20 cellular contexts compared by ENCODE assay signal in the genomic region with DNA sequence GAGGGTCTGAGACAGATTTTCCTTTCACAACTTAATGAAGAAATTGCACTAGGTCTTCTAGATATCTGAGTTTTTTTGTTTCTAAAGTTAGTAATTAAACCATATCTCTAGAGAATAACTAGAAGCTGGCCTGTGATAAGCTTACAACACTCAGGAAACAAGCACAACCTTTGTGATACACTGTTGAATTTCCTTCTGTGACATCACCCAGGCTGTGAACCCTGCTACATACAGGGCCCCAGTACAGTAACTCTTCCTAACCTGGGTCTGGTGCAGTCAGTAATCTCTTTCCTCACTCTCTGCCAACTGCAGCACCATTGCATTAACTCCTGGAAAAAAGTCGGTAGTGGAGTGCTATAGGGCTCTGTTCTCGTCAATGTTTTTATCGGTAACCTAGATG. TPM values are rescaled to one million over a fixed set of nuclear protein-coding genes. Genes with fewer than 3 reads are reported as not detected.
"Had no signal": no experiment of that assay in that cellular context is flagged by ENCODE, and none has a peak within 500 bp of the region (broad histone marks: within the 10 kb centered on the region; RNA-seq: fewer than 3 reads in every experiment).

No MANE protein-coding gene starts in this region.

- H3K36me3 ChIP-seq: esophagus squamous epithelium, ovary, thyroid gland, uterus had no signal

- H3K27ac ChIP-seq: coronary artery, esophagus squamous epithelium, ovary, thyroid gland, uterus had no signal

- H3K4me1 ChIP-seq: uterus had no signal

- H3K4me3 ChIP-seq: coronary artery, esophagus squamous epithelium, ovary, thyroid gland, uterus had no signal

- DNase-seq: activated CD4-positive, alpha-beta T cell treated with anti-CD3 and anti-CD28 coated beads for 4 hours; activated CD8-positive, alpha-beta memory T cell treated with anti-CD3 and anti-CD28 coated beads, Interleukin-2, amount 50 U/mL, for 4 hours; activated CD8-positive, alpha-beta T cell treated with anti-CD3 and anti-CD28 coated beads, Interleukin-2, amount 10 ng/mL, durations not matched to agents 7 days and 5 days; activated effector memory CD4-positive, alpha-beta T cell treated with anti-CD3 and anti-CD28 coated beads, Interleukin-2, amount 50 U/mL, for 16 hours; activated T-cell treated with anti-CD3 and anti-CD28 coated beads, Interleukin-2, amount 50 U/mL, for 48 hours; central memory CD4-positive, alpha-beta T cell; esophagus squamous epithelium; hippocampal formation; kidney; mesenchymal stem cell; ovary; T-helper 17 cell; thyroid gland; uterus had no signal

- H3K9me3 Mint-ChIP-seq: activated naive CD4-positive, alpha-beta T cell treated with anti-CD3 and anti-CD28 coated beads, Interleukin-2, amount 50 U/mL, for 24 hours; stimulated activated effector memory CD8-positive, alpha-beta T cell treated with anti-CD3 and anti-CD28 coated beads, Interleukin-12 subunit alpha, Interleukin-12 subunit beta, amount 100 ng/mL, for 72 hours had no signal

- H3K27ac Mint-ChIP-seq: activated CD8-positive, alpha-beta T cell treated with anti-CD3 and anti-CD28 coated beads, Interleukin-2, amount 10 ng/mL, durations not matched to agents 7 days and 5 days; activated naive CD4-positive, alpha-beta T cell treated with anti-CD3 and anti-CD28 coated beads, Interleukin-2, amount 50 U/mL, for 24 hours; stimulated activated effector memory CD8-positive, alpha-beta T cell treated with anti-CD3 and anti-CD28 coated beads, Interleukin-12 subunit alpha, Interleukin-12 subunit beta, amount 100 ng/mL, for 72 hours; T-helper 17 cell had no signal

- H3K36me3 Mint-ChIP-seq: activated naive CD4-positive, alpha-beta T cell treated with anti-CD3 and anti-CD28 coated beads, Interleukin-2, amount 50 U/mL, for 24 hours; stimulated activated effector memory CD8-positive, alpha-beta T cell treated with anti-CD3 and anti-CD28 coated beads, Interleukin-12 subunit alpha, Interleukin-12 subunit beta, amount 100 ng/mL, for 72 hours had no signal

- FAIRE-seq: endothelial cell of umbilical vein, kidney had no signal

- H3K4me3 Mint-ChIP-seq: activated CD8-positive, alpha-beta T cell treated with anti-CD3 and anti-CD28 coated beads, Interleukin-2, amount 10 ng/mL, durations not matched to agents 7 days and 5 days; activated naive CD4-positive, alpha-beta T cell treated with anti-CD3 and anti-CD28 coated beads, Interleukin-2, amount 50 U/mL, for 24 hours; stimulated activated effector memory CD8-positive, alpha-beta T cell treated with anti-CD3 and anti-CD28 coated beads, Interleukin-12 subunit alpha, Interleukin-12 subunit beta, amount 100 ng/mL, for 72 hours; T-helper 17 cell had no signal

- H3K27me3 ChIP-seq: ovary, thyroid gland, uterus had no signal

- ATAC-seq: activated CD8-positive, alpha-beta T cell treated with anti-CD3 and anti-CD28 coated beads, Interleukin-2, amount 10 ng/mL, durations not matched to agents 7 days and 5 days; stimulated activated effector memory CD8-positive, alpha-beta T cell treated with anti-CD3 and anti-CD28 coated beads, Interleukin-12 subunit alpha, Interleukin-12 subunit beta, amount 100 ng/mL, for 72 hours; T-helper 17 cell had no signal

- H3K27me3 Mint-ChIP-seq: activated naive CD4-positive, alpha-beta T cell treated with anti-CD3 and anti-CD28 coated beads, Interleukin-2, amount 50 U/mL, for 24 hours had no signal

- H3K9me3 ChIP-seq: esophagus squamous epithelium, ovary, thyroid gland, uterus had no signal

RNA-seq across cellular contexts. Expression of gene IGFBPL1, which starts 10.6 kb away (rescaled TPM):
- total RNA-seq: activated CD8-positive, alpha-beta T cell treated with anti-CD3 and anti-CD28 coated beads, Interleukin-2, amount 10 ng/mL, durations not matched to agents 7 days and 5 days; endothelial cell of umbilical vein; esophagus squamous epithelium; fibroblast of villous mesenchyme; T-helper 17 cell had no signal
- polyA plus RNA-seq: endothelial cell of umbilical vein, liver had no signal
